Comparison of ENCODE assay signal across 8 cellular contexts in the genomic region with DNA sequence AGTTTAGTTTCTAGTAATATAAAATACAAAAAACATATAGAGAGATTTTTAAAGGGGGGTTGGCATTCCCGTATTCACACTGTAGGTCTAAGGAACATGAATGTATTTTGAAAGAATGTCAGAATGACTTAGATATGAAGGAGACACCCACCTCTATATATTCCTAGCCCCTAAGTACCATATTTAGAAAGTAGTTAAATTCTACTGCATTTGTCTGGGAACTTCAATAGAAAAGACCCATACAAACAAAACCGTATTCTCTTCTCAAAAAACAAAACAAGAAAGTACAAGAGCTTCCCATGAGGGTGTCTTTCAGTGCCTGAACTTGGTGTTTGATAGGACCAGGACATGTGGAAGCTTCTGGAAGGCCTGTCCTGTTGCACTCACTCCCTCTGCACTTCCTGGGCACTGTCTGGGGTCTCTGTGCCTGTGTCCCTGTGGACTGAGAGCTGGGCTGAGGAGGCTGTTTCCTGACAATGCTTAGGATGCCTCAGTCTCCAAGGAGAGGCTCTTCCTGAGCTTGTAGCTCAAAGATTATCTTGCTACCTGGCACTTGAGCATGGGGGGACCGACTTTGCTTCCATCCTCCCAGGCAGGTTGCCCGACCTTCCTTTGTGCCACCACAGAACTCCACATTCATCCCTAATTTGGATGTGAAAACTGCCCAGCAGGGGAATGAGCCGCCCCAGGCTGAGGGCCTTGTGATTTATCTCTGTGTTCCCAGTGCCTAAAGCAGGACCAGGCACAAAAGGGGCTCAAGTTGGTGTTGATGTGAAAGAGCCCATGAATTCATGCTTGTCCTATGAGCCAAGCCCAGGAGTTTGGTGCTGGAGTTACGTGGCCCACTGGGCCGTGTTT. TPM values are rescaled to one million over a fixed set of nuclear protein-coding genes. Genes with fewer than 3 reads are reported as not detected.
DNase-seq lines count a peak whose midpoint lies in the region; ATAC-seq, FAIRE-seq and TF ChIP-seq lines count a peak whose summit lies in the region.

No MANE protein-coding gene starts in this region.

- CTCF ChIA-PET in GM12878 (lab: Yijun Ruan, JAX), result interaction anchor here (0.7 to 1.4 kb wide), 5 partner anchors 15 to 48 kb away, joined by 3 to 7 read pairs (median 5); no protein-coding TSS in a partner anchor

- in situ Hi-C loops in GM12878 (cut with MboI) (no loop called here), transverse colon (cut with MboI; ENCODE audit: low pct_ligation_motif_present in 1 of 4, low pct_unique_long_range_greater_than_20kb in 1 of 4, low sequenced_read_pairs in 3 of 4) (no loop called here)

- H2AFZ ChIP-seq in GM12878 (ENCODE audit: control insufficient read depth, low read depth, low read length), result peak overlapping the region; percentile 82

- no peak for TF ChIP-seq RAD21 in GM12878 (IDR thresholded peaks at IDR 0.05; ENCODE audit: insufficient read depth, low read depth, low read length)

- no peak for FAIRE-seq in GM12878 (lab: Jason Lieb, UNC)

- 68% methylated on average over 7 of the region's 7 CpGs for WGBS in GM12878 (ENCODE audit: insufficient coverage, insufficient replicate concordance, low lambda C conversion rate, missing lambda C conversion rate)
- WGBS in transverse colon (ENCODE audit: low coverage in 1 of 2), 2 donors, result 49 to 84% methylated on average over 2 to 7 of the region's 7 CpGs
- whole genome bisulfite sequencing in body of pancreas, 2 donors, result 79 to 82% methylated on average over 6 to 7 of the region's 7 CpGs

- no peaks in the 10 kb centered on the region for H3K9me3 ChIP-seq in GM12878 (replicated peaks; ENCODE audit: control insufficient read depth, insufficient read depth, low read length)
- H3K9me3 ChIP-seq in lower lobe of right lung, result no peaks in the 10 kb centered on the region
- H3K9me3 ChIP-seq in transverse colon, result no peaks in the 10 kb centered on the region
- H3K9me3 ChIP-seq in body of pancreas, result no peaks in the 10 kb centered on the region

- no peak for DNase-seq in activated T-cell treated with anti-CD3 and anti-CD28 coated beads, Interleukin-2, amount 50 U/mL, for 72 hours
- DNase-seq in activated T-cell treated with anti-CD3 and anti-CD28 coated beads for 4 hours (no peak), GM12878 (ENCODE audit: low read depth, low spot score) (no peak), lower lobe of right lung (no peak), transverse colon (no peak), body of pancreas (no peak), SW 1271 (lab: John Stamatoyannopoulos, UW) (no peak), NCI-H187 (lab: John Stamatoyannopoulos, UW) (no peak)

- no peak for TF ChIP-seq POLR2A in GM12878 (IDR thresholded peaks at IDR 0.05; ENCODE audit: low read depth, low read length)
- TF ChIP-seq POLR2A in transverse colon (IDR thresholded peaks at IDR 0.05), result no peak
- no peak for TF ChIP-seq POLR2A in body of pancreas (IDR thresholded peaks at IDR 0.05)

- H3K4me3 ChIP-seq in GM12878, result no peak overlapping the region
- peak overlapping the region; percentile 47 for H3K4me3 ChIP-seq in lower lobe of right lung
- peak overlapping the region in 3 of 4 donors; percentile 15 to 41 (median 18) for H3K4me3 ChIP-seq in transverse colon
- no peak overlapping the region for H3K4me3 ChIP-seq in body of pancreas

- no peak overlapping the region for H3K9ac ChIP-seq in GM12878 (ENCODE audit: control insufficient read depth, insufficient read depth, low read length)

- H3K27me3 ChIP-seq in GM12878 (replicated peaks in 1 of 2; ENCODE audit: control insufficient read depth in 2 of 2, insufficient read depth in 2 of 2, low read length in 1 of 2), result no peaks in the 10 kb centered on the region
- H3K27me3 ChIP-seq in lower lobe of right lung (ENCODE audit: low read depth), result no peaks in the 10 kb centered on the region
- H3K27me3 ChIP-seq in transverse colon, result no peaks in the 10 kb centered on the region
- H3K27me3 ChIP-seq in body of pancreas, result no peaks in the 10 kb centered on the region

- no peaks in the 10 kb centered on the region for H3K27me3 Mint-ChIP-seq in activated T-cell treated with anti-CD3 and anti-CD28 coated beads, Interleukin-2, amount 50 U/mL, for 72 hours (ENCODE audit: low read depth)

- no peaks in the 10 kb centered on the region for H4K20me1 ChIP-seq in GM12878 (ENCODE audit: control insufficient read depth, insufficient read depth)

- H3K36me3 Mint-ChIP-seq in activated T-cell treated with anti-CD3 and anti-CD28 coated beads, Interleukin-2, amount 50 U/mL, for 72 hours (ENCODE audit: insufficient read depth in 2 of 2), result peaks cover 0 to 2% of the 10 kb centered on the region in 2 donors

- peak overlapping the region; percentile 70 to 74 for H3K4me3 Mint-ChIP-seq in activated T-cell treated with anti-CD3 and anti-CD28 coated beads, Interleukin-2, amount 50 U/mL, for 72 hours

- SMC1A ChIA-PET in GM12878 (lab: Charles Lee; ENCODE audit: uncharacterized antibody, unreplicated experiment), result interaction anchor here (1.1 to 15.5 kb wide), 14 partner anchors 17 to 75 kb away, joined by 3 to 280 read pairs (median 4); partner anchors contain the start of gene KLF6

- no peak for TF ChIP-seq EP300 in GM12878 (IDR thresholded peaks at IDR 0.05; ENCODE audit: borderline replicate concordance in 1 of 2, control insufficient read depth in 1 of 2, low read depth in 2 of 2, low read length in 2 of 2)
- no peak for TF ChIP-seq EP300 in transverse colon (IDR thresholded peaks at IDR 0.05; ENCODE audit: low read depth)

- H3K79me2 ChIP-seq in GM12878 (ENCODE audit: control insufficient read depth, insufficient read depth, low read length), result no peaks in the 10 kb centered on the region

- intact Hi-C loops in GM12878 (cut with micrococcal nuclease; ENCODE audit: unreplicated experiment) (no loop called here), lower lobe of right lung (cut with DNase I) (no loop called here), transverse colon (cut with DNase I; ENCODE audit: low total_unique reads) (no loop called here), body of pancreas (cut with DNase I) (no loop called here)

- peaks cover 25% of the 10 kb centered on the region for H3K4me1 ChIP-seq in GM12878 (ENCODE audit: control insufficient read depth, insufficient read depth, low read length)
- peaks cover 34% of the 10 kb centered on the region for H3K4me1 ChIP-seq in lower lobe of right lung
- H3K4me1 ChIP-seq in transverse colon, result peaks cover 0 to 42% (median 28%) of the 10 kb centered on the region in 4 donors
- H3K4me1 ChIP-seq in body of pancreas, result peaks cover 8% of the 10 kb centered on the region

- TF ChIP-seq CTCF in GM12878 (IDR thresholded peaks at IDR 0.05 in 2 of 3, conservative IDR thresholded peaks at IDR 0.05 in 1 of 3; ENCODE audit: control insufficient read depth in 2 of 3, extremely low read depth in 1 of 3, insufficient read depth in 1 of 3, low read depth in 3 of 3, low read length in 3 of 3) (no peak), lower lobe of right lung (IDR thresholded peaks at IDR 0.05) (no peak), transverse colon (IDR thresholded peaks at IDR 0.05) (no peak), body of pancreas (IDR thresholded peaks at IDR 0.05) (no peak)

- H3K4me1 Mint-ChIP-seq in activated T-cell treated with anti-CD3 and anti-CD28 coated beads, Interleukin-2, amount 50 U/mL, for 72 hours (ENCODE audit: low read depth), result peaks cover 74% of the 10 kb centered on the region

- H3K9me3 Mint-ChIP-seq in activated T-cell treated with anti-CD3 and anti-CD28 coated beads, Interleukin-2, amount 50 U/mL, for 72 hours, result no peaks in the 10 kb centered on the region

- RAD21 ChIA-PET in GM12878 (lab: Charles Lee; ENCODE audit: unreplicated experiment), result interaction anchor here (0.6 to 10.6 kb wide), 11 partner anchors 8 to 226 kb away, joined by 3 to 135 read pairs (median 5); partner anchors contain the start of gene KLF6

- no peak overlapping the region for H3K4me2 ChIP-seq in GM12878 (ENCODE audit: control insufficient read depth, insufficient read depth)

- peak overlapping the region; percentile 96 for H3K27ac Mint-ChIP-seq in activated T-cell treated with anti-CD3 and anti-CD28 coated beads, Interleukin-2, amount 50 U/mL, for 72 hours

- H3K27ac ChIP-seq in GM12878 (ENCODE audit: control insufficient read depth, insufficient read depth) (peak overlapping the region; percentile 4), lower lobe of right lung (peak overlapping the region; percentile 76), transverse colon (peak overlapping the region; percentile 62 to 76 (median 70)), body of pancreas (peak overlapping the region in 2 of 4 donors; percentile 20 to 64)

- H3K36me3 ChIP-seq in GM12878 (ENCODE audit: control insufficient read depth in 2 of 2, insufficient read depth in 2 of 2, low read length in 1 of 2) (no peaks in the 10 kb centered on the region), lower lobe of right lung (no peaks in the 10 kb centered on the region), transverse colon (no peaks in the 10 kb centered on the region), body of pancreas (replicated peaks in 1 of 2; ENCODE audit: insufficient read depth in 1 of 2, low read depth in 2 of 2) (no peaks in the 10 kb centered on the region)

- no TSS peak for BruUV-seq in GM12878 (replicated peaks; lab: Mats Ljungman, UMichigan)

- ATAC-seq in activated T-cell treated with anti-CD3 and anti-CD28 coated beads, Interleukin-2, amount 50 U/mL, for 72 hours (replicated peaks in 1 of 2), result peak; percentile 27 to 38
- ATAC-seq in GM12878, result no peak; the same call in 2 of the 3 replicates
- no peak for ATAC-seq in lower lobe of right lung
- ATAC-seq in body of pancreas, result no peak

- POLR2A ChIA-PET in GM12878 (lab: Charles Lee), result interaction anchor here (0.7 to 2.2 kb wide), 12 partner anchors 10 to 59 kb away, joined by 3 to 12 read pairs (median 4); partner anchors contain the start of gene KLF6

RNA-seq across cellular contexts. Expression of gene KLF6, which starts 44.4 kb away (rescaled TPM):
- 100 to 1,000 TPM; 184 to 240 TPM for total RNA-seq in activated T-cell treated with anti-CD3 and anti-CD28 coated beads, Interleukin-2, amount 50 U/mL, for 72 hours
- 102 and 109 TPM in 2 replicates for total RNA-seq in GM12878 (2013; cell fraction: nucleolus; rRNA removed)
- total RNA-seq in GM12878 (2014; rRNA removed) (17.6 and 19.9 TPM in 2 replicates), GM12878 (2014; rRNA removed; fragmentation: Illumina TruSeq; extraction: Trizol) (16.1 and 16.2 TPM in 2 replicates), GM12878 (2021) (42.1 and 47.3 TPM in 2 replicates), lower lobe of right lung (242 TPM), transverse colon (100 to 1,000 TPM; 140 to 304 (median 291) TPM), body of pancreas (100 to 1,000 TPM in 1 of 2 donors, 10 to 100 TPM in 1; 92.1 to 294 TPM)
- polyA plus RNA-seq in GM12878 (2011; ENCODE audit: low read depth), result 25.2 TPM
- polyA plus RNA-seq in GM12878 (2011; rRNA removed) (31.5 and 32.0 TPM in 2 replicates), GM12878 (2014; fragmentation: Illumina TruSeq; extraction: Trizol) (21.6 and 26.4 TPM in 2 replicates), GM12878 (2014; fragmentation: Nextera tagmentation; extraction: Ambion mirVana) (10 to 100 TPM in 1 of 2 experiments, 1 to 10 TPM in 1; 7.4 to 15.4 TPM), GM12878 (2014; rRNA removed) (20.2 and 25.4 TPM in 2 replicates), GM12878 (2016; fragmentation: Nextera tagmentation; extraction: Ambion mirVana) (10 to 100 TPM; 48.6 to 54.1 TPM)
- 29.9 and 31.3 TPM in 2 replicates for polyA plus RNA-seq in GM12878 (2011; cell fraction: cytosol; rRNA removed)
- 60.5 and 74.6 TPM in 2 replicates for polyA plus RNA-seq in GM12878 (2011; cell fraction: nucleus; rRNA removed)
- polyA plus RNA-seq in GM12878 (2012), result 49.8 and 49.9 TPM in 2 replicates
- polyA minus RNA-seq in GM12878 (2011; rRNA and poly(A)+ RNA removed), result 78.3 and 96.8 TPM in 2 replicates
- polyA minus RNA-seq in GM12878 (2011; cell fraction: cytosol; rRNA and poly(A)+ RNA removed), result 15.2 and 23.9 TPM in 2 replicates
- polyA minus RNA-seq in GM12878 (2011; cell fraction: nucleus; rRNA and poly(A)+ RNA removed), result 201 and 273 TPM in 2 replicates

Comparison
In these comparisons a context has a peak if more than half of its experiments do, and no peak if none do; other contexts are left out.
1. ATAC-seq: peak in activated T-cell treated with anti-CD3 and anti-CD28 coated beads, Interleukin-2, amount 50 U/mL, for 72 hours (2 of 2); none in GM12878 (single experiment), lower lobe of right lung (0 of 2) and body of pancreas (single experiment).
2. H3K4me3 ChIP-seq: peak in lower lobe of right lung (single experiment) and transverse colon (3 of 4); none in GM12878 (single experiment) and body of pancreas (0 of 2).